Comparison of ENCODE assay signal across 17 cellular contexts in genomic region chr2:26674771-26675170, GRCh38. TPM values are rescaled to one million over a fixed set of nuclear protein-coding genes. Genes with fewer than 3 reads are reported as not detected.
DNase-seq lines count a peak whose midpoint lies in the region; ATAC-seq and TF ChIP-seq lines count a peak whose summit lies in the region.
"Had no signal": no experiment of that assay in that cellular context is flagged by ENCODE, and none has a peak within 500 bp of the region (broad histone marks: within the 10 kb centered on the region; RNA-seq: fewer than 3 reads in every experiment).

No MANE protein-coding gene starts in this region.

- no peak for ATAC-seq in heart left ventricle
- ATAC-seq in upper lobe of right lung = no peak
- ATAC-seq: HCT116 had no signal

- no peaks in the 10 kb centered on the region for H3K36me3 Mint-ChIP-seq in nephron progenitor cell (ENCODE audit: low read depth)

- peaks cover 13% of the 10 kb centered on the region for H3K9me3 Mint-ChIP-seq in nephron progenitor cell
- H3K9me3 Mint-ChIP-seq: CD4-positive, alpha-beta T cell had no signal

- H3K4me1 Mint-ChIP-seq in nephron progenitor cell = peaks cover 20% of the 10 kb centered on the region

- H3K4me1 ChIP-seq in heart left ventricle (no peaks in the 10 kb centered on the region), upper lobe of right lung (no peaks in the 10 kb centered on the region)

- no peak overlapping the region for H3K4me3 ChIP-seq in heart left ventricle
- H3K4me3 ChIP-seq in upper lobe of right lung = no peak overlapping the region
- H3K4me3 ChIP-seq: GM23248 had no signal

- peaks cover 23% of the 10 kb centered on the region for H3K27me3 Mint-ChIP-seq in nephron progenitor cell (ENCODE audit: low read depth, poor library complexity)

- H3K27me3 ChIP-seq in heart left ventricle (peaks cover 0 to 11% (median 0%) of the 10 kb centered on the region in 9 donors), upper lobe of right lung (no peaks in the 10 kb centered on the region)

- DNase-seq in cardiac septum (ENCODE audit: low spot score) (peak; percentile 41), heart left ventricle (no peak), islet precursor cell (peak; percentile 45), nephron progenitor cell (no peak), upper lobe of right lung (peak; percentile 38), kidney glomerular epithelial cell (lab: John Stamatoyannopoulos, UW) (no peak), NCI-H510A treated with DMSO at 0.1 percent for 48 hours (lab: John Stamatoyannopoulos, UW) (no peak)
- DNase-seq in stimulated activated naive CD4-positive, alpha-beta T cell (lab: John Stamatoyannopoulos, UW) = no peak
- DNase-seq: ACHN; Calu3; CD4-positive, alpha-beta T cell; DMS 273 treated with DMSO at 0.1 percent for 48 hours; GM23248 had no signal

- intact Hi-C loops in cardiac septum (cut with DNase I) (no loop called here), heart left ventricle (cut with DNase I) (no loop called here), upper lobe of right lung (cut with DNase I) (no loop called here)

- no peaks in the 10 kb centered on the region for H3K36me3 ChIP-seq in heart left ventricle
- no peaks in the 10 kb centered on the region for H3K36me3 ChIP-seq in upper lobe of right lung

- no peak for TF ChIP-seq CTCF in heart left ventricle (IDR thresholded peaks at IDR 0.05)
- no peak for TF ChIP-seq CTCF in nephron progenitor cell (IDR thresholded peaks at IDR 0.05)
- TF ChIP-seq CTCF in upper lobe of right lung (IDR thresholded peaks at IDR 0.05) = no peak

- no peak overlapping the region for H3K4me3 Mint-ChIP-seq in nephron progenitor cell
- H3K4me3 Mint-ChIP-seq: CD4-positive, alpha-beta T cell had no signal

- no peak for TF ChIP-seq POLR2A in heart left ventricle (IDR thresholded peaks at IDR 0.05)

- H3K27ac ChIP-seq in heart left ventricle = no peak overlapping the region
- no peak overlapping the region for H3K27ac ChIP-seq in upper lobe of right lung
- H3K27ac ChIP-seq: GM23248 had no signal

- 75 to 88% (median 82%) methylated on average over 13 of the region's 13 CpGs for WGBS in heart left ventricle, 4 donors

- H3K9me3 ChIP-seq in heart left ventricle (peaks cover 0 to 5% (median 0%) of the 10 kb centered on the region in 12 donors), upper lobe of right lung (no peaks in the 10 kb centered on the region)

- peak overlapping the region; percentile 83 for H3K27ac Mint-ChIP-seq in nephron progenitor cell
- H3K27ac Mint-ChIP-seq: CD4-positive, alpha-beta T cell had no signal

RNA-seq across cellular contexts. Expression of gene KCNK3, which starts 17.8 kb away (rescaled TPM):
- total RNA-seq in cardiac septum = 0.70 TPM
- 10 to 100 TPM in 1 of 9 donors, 1 to 10 TPM in 6, under 1 TPM in 2; 0.61 to 12.2 (median 2.1) TPM for total RNA-seq in heart left ventricle
- polyA plus RNA-seq in heart left ventricle = 1 to 10 TPM; 1.9 to 3.7 TPM
- total RNA-seq in upper lobe of right lung = 25.4 TPM
- total RNA-seq: Calu3; CD4-positive, alpha-beta T cell; GM23248; HT1080 had no signal
- polyA plus RNA-seq: GM23248 had no signal

RNA-seq across cellular contexts. Expression of gene CIB4, which starts 33.6 kb away (rescaled TPM):
- total RNA-seq in cardiac septum (not detected), heart left ventricle (not detected), upper lobe of right lung (not detected)
- not detected for polyA plus RNA-seq in heart left ventricle
- total RNA-seq: A172; Calu3; CD4-positive, alpha-beta T cell; Daoy; GM23248; HT1080 had no signal
- polyA plus RNA-seq: GM23248 had no signal

Comparison
In these comparisons a context has a peak if more than half of its experiments do, and no peak if none do; other contexts are left out.
1. DNase-seq: peak in cardiac septum (single experiment), islet precursor cell (single experiment) and upper lobe of right lung (single experiment); none in heart left ventricle (0 of 5), nephron progenitor cell (single experiment), stimulated activated naive CD4-positive, alpha-beta T cell (0 of 6), kidney glomerular epithelial cell (single experiment) and NCI-H510A treated with DMSO at 0.1 percent for 48 hours (single experiment).